In genomic region chr10:97648557-97649404, GRCh38 we compare ENCODE assay signal across 8 cellular contexts. TPM values are rescaled to one million over a fixed set of nuclear protein-coding genes. Genes with fewer than 3 reads are reported as not detected.
DNase-seq lines count a peak whose midpoint lies in the region; ATAC-seq and TF ChIP-seq lines count a peak whose summit lies in the region.

No MANE protein-coding gene starts in this region.

- H3K36me3 Mint-ChIP-seq in activated T-cell treated with anti-CD3 and anti-CD28 coated beads, Interleukin-2, amount 50 U/mL, for 72 hours (ENCODE audit: insufficient read depth in 2 of 2), result peaks cover 0 to 4% of the 10 kb centered on the region in 2 donors

- H3K9me3 Mint-ChIP-seq in activated T-cell treated with anti-CD3 and anti-CD28 coated beads, Interleukin-2, amount 50 U/mL, for 72 hours, result no peaks in the 10 kb centered on the region

- H3K36me3 ChIP-seq in rectal smooth muscle tissue (ENCODE audit: control insufficient read depth, insufficient read depth, low read length) (peaks cover 12% of the 10 kb centered on the region), Karpas-422 (ENCODE audit: insufficient read depth, low read length) (no peaks in the 10 kb centered on the region)

- H4K20me1 ChIP-seq in Karpas-422 (ENCODE audit: insufficient read depth, low read depth, low read length), result no peaks in the 10 kb centered on the region

- H3K9ac ChIP-seq in rectal smooth muscle tissue (ENCODE audit: low read length) (no peak overlapping the region), Karpas-422 (ENCODE audit: low read length) (no peak overlapping the region)

- DNase-seq in Daoy (ENCODE audit: low read depth), result peak; percentile 85
- DNase-seq in activated T-cell treated with anti-CD3 and anti-CD28 coated beads, Interleukin-2, amount 50 U/mL, for 72 hours, result peak; percentile 48 to 51
- DNase-seq in fibroblast of villous mesenchyme (ENCODE audit: low read depth), result peak; percentile 90
- no peak for DNase-seq in NCI-H774 (lab: John Stamatoyannopoulos, UW)
- no peak for DNase-seq in Karpas-422

- no peak for TF ChIP-seq RAD21 in Ishikawa (IDR thresholded peaks at IDR 0.05; ENCODE audit: low read depth)

- ATAC-seq in GM21576 (IDR thresholded peaks at IDR 0.05; ENCODE audit: unreplicated experiment), result peak; percentile 94
- peak; percentile 99 to 100 for ATAC-seq in activated T-cell treated with anti-CD3 and anti-CD28 coated beads, Interleukin-2, amount 50 U/mL, for 72 hours (replicated peaks in 1 of 2)

- no peak overlapping the region for H3K4me2 ChIP-seq in Karpas-422 (ENCODE audit: low read depth, low read length, poor library complexity, severe bottlenecking)

- H3K9me3 ChIP-seq in Karpas-422 (ENCODE audit: low read length), result no peaks in the 10 kb centered on the region

- no peaks in the 10 kb centered on the region for H3K9me2 ChIP-seq in Karpas-422 (replicated peaks; ENCODE audit: insufficient read depth, low read length)

- peak overlapping the region; percentile 11 for H3K27ac ChIP-seq in rectal smooth muscle tissue (ENCODE audit: low read depth, low read length)
- H3K27ac ChIP-seq in Karpas-422 (ENCODE audit: low read length), result no peak overlapping the region

- H3K4me3 ChIP-seq in fibroblast of villous mesenchyme (ENCODE audit: low read depth, low read length), result no peak overlapping the region
- no peak overlapping the region for H3K4me3 ChIP-seq in rectal smooth muscle tissue (ENCODE audit: low read length)
- H3K4me3 ChIP-seq in Karpas-422 (ENCODE audit: low read length), result no peak overlapping the region

- H3K4me3 Mint-ChIP-seq in activated T-cell treated with anti-CD3 and anti-CD28 coated beads, Interleukin-2, amount 50 U/mL, for 72 hours, result peak overlapping the region in 1 of 2 donors; percentile 62

- TF ChIP-seq CTCF in fibroblast of villous mesenchyme (IDR thresholded peaks at IDR 0.05; ENCODE audit: insufficient read depth, low read depth, low read length), result no peak

- no peaks in the 10 kb centered on the region for H3K27me3 Mint-ChIP-seq in activated T-cell treated with anti-CD3 and anti-CD28 coated beads, Interleukin-2, amount 50 U/mL, for 72 hours (ENCODE audit: low read depth)

- peaks cover 24% of the 10 kb centered on the region for H3K79me2 ChIP-seq in Karpas-422 (ENCODE audit: low read length)

- H3K27me3 ChIP-seq in rectal smooth muscle tissue (ENCODE audit: control insufficient read depth, insufficient read depth, low read length) (no peaks in the 10 kb centered on the region), Karpas-422 (ENCODE audit: low read length) (no peaks in the 10 kb centered on the region)

- no peak overlapping the region for H2AFZ ChIP-seq in Karpas-422 (ENCODE audit: low read length)

- peak; percentile 48; the same call in 1 of the 2 replicates for TF ChIP-seq EP300 in Ishikawa (IDR thresholded peaks at IDR 0.05; ENCODE audit: borderline replicate concordance)

- H3K4me1 ChIP-seq in rectal smooth muscle tissue (ENCODE audit: control insufficient read depth, insufficient read depth, low read length), result peaks cover 3% of the 10 kb centered on the region
- H3K4me1 ChIP-seq in Karpas-422 (ENCODE audit: low read length), result peaks cover 7% of the 10 kb centered on the region

- peak overlapping the region; percentile 85 for H3K27ac Mint-ChIP-seq in activated T-cell treated with anti-CD3 and anti-CD28 coated beads, Interleukin-2, amount 50 U/mL, for 72 hours

- peaks cover 11% of the 10 kb centered on the region for H3K4me1 Mint-ChIP-seq in activated T-cell treated with anti-CD3 and anti-CD28 coated beads, Interleukin-2, amount 50 U/mL, for 72 hours (ENCODE audit: low read depth)

TF ChIP-seq in Ishikawa, 13 proteins besides CTCF, POLR2A, EP300 and RAD21:
- TF ChIP-seq USF1 (IDR thresholded peaks at IDR 0.05) (peak; percentile 21; the same call in 1 of the 2 replicates), TEAD4 (IDR thresholded peaks at IDR 0.05) (no peak), NFIC (IDR thresholded peaks at IDR 0.05) (peak; percentile 23; the same call in 1 of the 2 replicates), FOXM1 (IDR thresholded peaks at IDR 0.05; ENCODE audit: borderline replicate concordance, low read depth) (no peak), ZBTB7A (IDR thresholded peaks at IDR 0.05; ENCODE audit: low read depth) (no peak), TCF12 (IDR thresholded peaks at IDR 0.05; ENCODE audit: low read depth) (0 out of 2 replicates have a peak, but pooled peaks have one; percentile 28)
- TF ChIP-seq, protein P1, sequence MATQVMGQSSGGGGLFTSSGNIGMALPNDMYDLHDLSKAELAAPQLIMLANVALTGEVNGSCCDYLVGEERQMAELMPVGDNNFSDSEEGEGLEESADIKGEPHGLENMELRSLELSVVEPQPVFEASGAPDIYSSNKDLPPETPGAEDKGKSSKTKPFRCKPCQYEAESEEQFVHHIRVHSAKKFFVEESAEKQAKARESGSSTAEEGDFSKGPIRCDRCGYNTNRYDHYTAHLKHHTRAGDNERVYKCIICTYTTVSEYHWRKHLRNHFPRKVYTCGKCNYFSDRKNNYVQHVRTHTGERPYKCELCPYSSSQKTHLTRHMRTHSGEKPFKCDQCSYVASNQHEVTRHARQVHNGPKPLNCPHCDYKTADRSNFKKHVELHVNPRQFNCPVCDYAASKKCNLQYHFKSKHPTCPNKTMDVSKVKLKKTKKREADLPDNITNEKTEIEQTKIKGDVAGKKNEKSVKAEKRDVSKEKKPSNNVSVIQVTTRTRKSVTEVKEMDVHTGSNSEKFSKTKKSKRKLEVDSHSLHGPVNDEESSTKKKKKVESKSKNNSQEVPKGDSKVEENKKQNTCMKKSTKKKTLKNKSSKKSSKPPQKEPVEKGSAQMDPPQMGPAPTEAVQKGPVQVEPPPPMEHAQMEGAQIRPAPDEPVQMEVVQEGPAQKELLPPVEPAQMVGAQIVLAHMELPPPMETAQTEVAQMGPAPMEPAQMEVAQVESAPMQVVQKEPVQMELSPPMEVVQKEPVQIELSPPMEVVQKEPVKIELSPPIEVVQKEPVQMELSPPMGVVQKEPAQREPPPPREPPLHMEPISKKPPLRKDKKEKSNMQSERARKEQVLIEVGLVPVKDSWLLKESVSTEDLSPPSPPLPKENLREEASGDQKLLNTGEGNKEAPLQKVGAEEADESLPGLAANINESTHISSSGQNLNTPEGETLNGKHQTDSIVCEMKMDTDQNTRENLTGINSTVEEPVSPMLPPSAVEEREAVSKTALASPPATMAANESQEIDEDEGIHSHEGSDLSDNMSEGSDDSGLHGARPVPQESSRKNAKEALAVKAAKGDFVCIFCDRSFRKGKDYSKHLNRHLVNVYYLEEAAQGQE (IDR thresholded peaks at IDR 0.05; ENCODE audit: low read depth), result no peak

RNA-seq across cellular contexts. Expression of gene PI4K2A, which starts 8.3 kb away (rescaled TPM):
- total RNA-seq in Daoy (2014; rRNA removed; shearing (Covaris generic)), result 14.5 and 16.4 TPM in 2 replicates
- 10 to 100 TPM; 15.4 to 16.6 TPM for total RNA-seq in activated T-cell treated with anti-CD3 and anti-CD28 coated beads, Interleukin-2, amount 50 U/mL, for 72 hours
- total RNA-seq in fibroblast of villous mesenchyme, result 22.5 and 25.0 TPM in 2 replicates
- total RNA-seq in Karpas-422 (2014; rRNA removed; shearing (Covaris generic); ENCODE audit: low replicate concordance), result 4.4 and 8.3 TPM in 2 replicates

RNA-seq across cellular contexts. Expression of gene MORN4, which starts 15.5 kb away (rescaled TPM):
- total RNA-seq in Daoy (2014; rRNA removed; shearing (Covaris generic)), result 1.6 and 3.4 TPM in 2 replicates
- 1 to 10 TPM; 4.4 to 7.6 TPM for total RNA-seq in activated T-cell treated with anti-CD3 and anti-CD28 coated beads, Interleukin-2, amount 50 U/mL, for 72 hours
- total RNA-seq in fibroblast of villous mesenchyme, result 4.2 and 5.6 TPM in 2 replicates
- not detected in 2 replicates for total RNA-seq in Karpas-422 (2014; rRNA removed; shearing (Covaris generic); ENCODE audit: low replicate concordance)

RNA-seq across cellular contexts. Expression of gene AVPI1, which starts 38.3 kb away (rescaled TPM):
- 4.4 and 5.7 TPM in 2 replicates for total RNA-seq in Daoy (2014; rRNA removed; shearing (Covaris generic))
- total RNA-seq in activated T-cell treated with anti-CD3 and anti-CD28 coated beads, Interleukin-2, amount 50 U/mL, for 72 hours, result 1 to 10 TPM; 1.8 to 5.3 TPM
- 12.5 and 19.6 TPM in 2 replicates for total RNA-seq in fibroblast of villous mesenchyme
- not detected in 2 replicates for total RNA-seq in Karpas-422 (2014; rRNA removed; shearing (Covaris generic); ENCODE audit: low replicate concordance)

RNA-seq across cellular contexts. Expression of gene C10orf62, which starts 59.3 kb away (rescaled TPM):
- not detected in 2 replicates for total RNA-seq in Daoy (2014; rRNA removed; shearing (Covaris generic))
- not detected for total RNA-seq in activated T-cell treated with anti-CD3 and anti-CD28 coated beads, Interleukin-2, amount 50 U/mL, for 72 hours
- total RNA-seq in fibroblast of villous mesenchyme, result not detected in 2 replicates
- not detected in 2 replicates for total RNA-seq in Karpas-422 (2014; rRNA removed; shearing (Covaris generic); ENCODE audit: low replicate concordance)

Comparison
In these comparisons a context has a peak if more than half of its experiments do, and no peak if none do; other contexts are left out.
1. DNase-seq: peak in Daoy (single experiment), activated T-cell treated with anti-CD3 and anti-CD28 coated beads, Interleukin-2, amount 50 U/mL, for 72 hours (2 of 2) and fibroblast of villous mesenchyme (single experiment); none in NCI-H774 (single experiment) and Karpas-422 (single experiment).